25 cellular contexts compared by ENCODE assay signal in the genomic region with DNA sequence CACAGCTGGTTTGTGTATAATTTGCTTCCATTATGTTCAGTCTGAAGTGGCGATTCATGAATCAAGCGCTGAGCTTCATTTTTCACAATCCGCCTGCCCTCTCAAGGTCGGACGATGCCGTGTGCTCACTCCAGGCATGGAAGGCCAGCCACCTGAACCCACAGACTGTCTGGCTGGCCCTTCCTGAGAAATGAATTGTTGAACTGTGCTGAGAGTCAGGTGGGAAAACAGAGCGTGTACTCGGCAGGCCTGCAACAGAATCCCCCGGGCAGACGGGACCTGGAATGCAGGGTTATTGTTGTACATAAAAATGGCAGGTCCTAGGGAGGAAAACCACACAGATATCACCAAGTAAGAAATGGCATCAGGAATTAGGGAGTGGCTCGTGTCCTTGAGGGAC.
"Had no signal": no experiment of that assay in that cellular context is flagged by ENCODE, and none has a peak within 500 bp of the region (broad histone marks: within the 10 kb centered on the region; RNA-seq: fewer than 3 reads in every experiment).

No MANE protein-coding gene starts in this region.

- H3K4me1 Mint-ChIP-seq: immature natural killer cell; stimulated activated memory B cell treated with anti-CD40 and anti-IgM and Interleukin-4, amounts not matched to agents 10 μg/mL and 1 μg/mL and 100 μg/mL, for 72 hours; T-cell had no signal

- H3K27me3 ChIP-seq: adrenal gland, ascending aorta, brain microvascular endothelial cell, hepatocyte, right lobe of liver, stomach, suprapubic skin, tibial nerve had no signal

- H3K27ac Mint-ChIP-seq: activated naive CD8-positive, alpha-beta T cell; activated T-helper 2 cell treated with anti-CD3 and anti-CD28 coated beads, Interferon-gamma antibody, Interleukin-2, Interleukin-4, amounts not matched to agents 10 μg/mL and 5 μg/mL and 100 μg/mL, durations not matched to agents 14 hours and 24 hours and 36 hours; immature natural killer cell; natural killer cell treated with Interleukin-12 subunit alpha and Interleukin-12 subunit beta and Interleukin-15 and Interleukin-18, amount 100 ng/mL, for 72 hours; stimulated activated memory B cell treated with anti-CD40 and anti-IgM and Interleukin-4, amounts not matched to agents 10 μg/mL and 1 μg/mL and 100 μg/mL, for 72 hours; T-cell had no signal

- ATAC-seq: activated T-cell treated with anti-CD3 and anti-CD28 coated beads, Interleukin-2, amount 50 U/mL, for 4 hours; left ventricle myocardium superior; natural killer cell treated with Interleukin-12 subunit alpha and Interleukin-12 subunit beta and Interleukin-15 and Interleukin-18, amount 100 ng/mL, for 72 hours; right lobe of liver; stimulated activated memory B cell treated with anti-CD40 and anti-IgM and Interleukin-4, amounts not matched to agents 10 μg/mL and 1 μg/mL and 100 μg/mL, for 72 hours; T-cell had no signal

- H3K9me3 ChIP-seq: adrenal gland, ascending aorta, right lobe of liver, stomach, suprapubic skin had no signal

- H3K36me3 Mint-ChIP-seq: activated naive CD8-positive, alpha-beta T cell; immature natural killer cell; natural killer cell treated with Interleukin-12 subunit alpha and Interleukin-12 subunit beta and Interleukin-15 and Interleukin-18, amount 100 ng/mL, for 72 hours; stimulated activated memory B cell treated with anti-CD40 and anti-IgM and Interleukin-4, amounts not matched to agents 10 μg/mL and 1 μg/mL and 100 μg/mL, for 72 hours; T-cell had no signal

- H3K4me3 ChIP-seq: adrenal gland, ascending aorta, hepatocyte, right lobe of liver, stomach, suprapubic skin, tibial nerve had no signal

- H3K4me1 ChIP-seq: adrenal gland, ascending aorta, right lobe of liver, stomach, suprapubic skin, tibial nerve had no signal

- H3K4me3 Mint-ChIP-seq: activated naive CD8-positive, alpha-beta T cell; activated T-cell treated with anti-CD3 and anti-CD28 coated beads, Interleukin-2, amount 50 U/mL, for 4 hours; immature natural killer cell; natural killer cell treated with Interleukin-12 subunit alpha and Interleukin-12 subunit beta and Interleukin-15 and Interleukin-18, amount 100 ng/mL, for 72 hours; stimulated activated memory B cell treated with anti-CD40 and anti-IgM and Interleukin-4, amounts not matched to agents 10 μg/mL and 1 μg/mL and 100 μg/mL, for 72 hours; T-cell had no signal

- H3K27me3 Mint-ChIP-seq: activated naive CD8-positive, alpha-beta T cell; natural killer cell treated with Interleukin-12 subunit alpha and Interleukin-12 subunit beta and Interleukin-15 and Interleukin-18, amount 100 ng/mL, for 72 hours; stimulated activated memory B cell treated with anti-CD40 and anti-IgM and Interleukin-4, amounts not matched to agents 10 μg/mL and 1 μg/mL and 100 μg/mL, for 72 hours; T-cell had no signal

- DNase-seq: activated CD8-positive, alpha-beta memory T cell treated with anti-CD3 and anti-CD28 coated beads, Interleukin-2, amount 50 U/mL, for 48 hours; activated naive CD4-positive, alpha-beta T cell; activated T-cell treated with anti-CD3 and anti-CD28 coated beads, Interleukin-2, amount 50 U/mL, for 4 hours; brain microvascular endothelial cell; caudate nucleus; dermis blood vessel endothelial cell; effector memory CD4-positive, alpha-beta T cell; foreskin melanocyte; immature natural killer cell; kidney glomerular epithelial cell; left ventricle myocardium superior; nucleus accumbens; right lobe of liver; small intestine; stomach; T-cell had no signal

- H3K27ac ChIP-seq: adrenal gland, ascending aorta, brain microvascular endothelial cell, hepatocyte, right lobe of liver, stomach, suprapubic skin, tibial nerve had no signal

- H3K36me3 ChIP-seq: adrenal gland, ascending aorta, brain microvascular endothelial cell, right lobe of liver, stomach, suprapubic skin, tibial nerve had no signal
